Comparison of ENCODE assay signal across 2 cellular contexts in the genomic region with DNA sequence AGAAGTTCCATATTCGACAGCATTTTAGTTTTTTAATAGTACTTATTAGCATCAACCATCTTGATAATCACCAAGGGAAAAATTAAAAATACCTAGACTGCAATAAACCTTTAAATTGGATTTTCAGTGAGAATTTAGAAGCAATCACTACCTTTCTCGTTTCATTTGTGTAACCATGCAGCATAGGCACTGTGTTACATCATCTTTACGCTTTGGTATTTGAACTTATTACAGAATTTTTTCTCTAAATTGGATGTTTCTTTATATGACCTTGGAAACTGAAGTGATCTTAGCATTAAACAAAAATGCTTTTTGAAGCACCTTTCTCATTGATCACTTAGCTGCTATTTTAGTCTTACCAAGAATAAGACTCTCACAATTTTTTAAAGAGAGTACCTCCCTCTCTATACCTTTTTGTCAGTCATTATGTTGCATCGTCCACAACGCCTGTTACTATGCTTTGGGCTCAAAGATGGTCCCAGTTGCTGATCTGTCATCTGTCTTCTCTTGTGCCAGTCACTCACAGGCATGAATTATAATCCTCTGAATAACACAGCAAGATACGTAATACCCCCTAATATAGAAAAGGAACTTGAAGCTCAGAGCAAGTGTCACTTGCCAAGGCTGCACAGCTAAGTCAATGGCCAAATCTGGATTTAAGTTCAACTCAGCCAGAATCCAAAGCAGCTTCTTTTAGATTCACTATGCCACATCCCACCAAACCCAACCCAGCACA.
TF ChIP-seq lines count a peak whose summit lies in the region.

No MANE protein-coding gene starts in this region.

TF ChIP-seq in A549, 52 proteins besides CTCF, POLR2A, EP300 and RAD21:
- TF ChIP-seq ZSCAN20 (CRISPR knock-in tag; IDR thresholded peaks at IDR 0.05) (no peak), PHF8 (IDR thresholded peaks at IDR 0.05; ENCODE audit: borderline replicate concordance, low read depth) (no peak), CEBPB (IDR thresholded peaks at IDR 0.05) (0 out of 4 replicates have a peak, but pooled peaks of 1 of the 2 experiments have one; percentile 3), NFE2L2 (conservative IDR thresholded peaks at IDR 0.05; ENCODE audit: low read length) (0 out of 2 replicates have a peak, but pooled peaks have one; percentile 2), BHLHE40 (IDR thresholded peaks at IDR 0.05; ENCODE audit: low read depth, low read length) (no peak), EHMT2 (IDR thresholded peaks at IDR 0.05; ENCODE audit: low read depth) (no peak), FOSB (CRISPR knock-in tag; IDR thresholded peaks at IDR 0.05) (no peak), HOXB5 (CRISPR knock-in tag; IDR thresholded peaks at IDR 0.05) (no peak), SMC3 (IDR thresholded peaks at IDR 0.05) (no peak), HEYL (CRISPR knock-in tag; IDR thresholded peaks at IDR 0.05) (no peak), RARB (CRISPR knock-in tag; IDR thresholded peaks at IDR 0.05) (no peak)
- TF ChIP-seq, protein P1, sequence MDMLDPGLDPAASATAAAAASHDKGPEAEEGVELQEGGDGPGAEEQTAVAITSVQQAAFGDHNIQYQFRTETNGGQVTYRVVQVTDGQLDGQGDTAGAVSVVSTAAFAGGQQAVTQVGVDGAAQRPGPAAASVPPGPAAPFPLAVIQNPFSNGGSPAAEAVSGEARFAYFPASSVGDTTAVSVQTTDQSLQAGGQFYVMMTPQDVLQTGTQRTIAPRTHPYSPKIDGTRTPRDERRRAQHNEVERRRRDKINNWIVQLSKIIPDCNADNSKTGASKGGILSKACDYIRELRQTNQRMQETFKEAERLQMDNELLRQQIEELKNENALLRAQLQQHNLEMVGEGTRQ (IDR thresholded peaks at IDR 0.05) = no peak
- TF ChIP-seq, protein P2, sequence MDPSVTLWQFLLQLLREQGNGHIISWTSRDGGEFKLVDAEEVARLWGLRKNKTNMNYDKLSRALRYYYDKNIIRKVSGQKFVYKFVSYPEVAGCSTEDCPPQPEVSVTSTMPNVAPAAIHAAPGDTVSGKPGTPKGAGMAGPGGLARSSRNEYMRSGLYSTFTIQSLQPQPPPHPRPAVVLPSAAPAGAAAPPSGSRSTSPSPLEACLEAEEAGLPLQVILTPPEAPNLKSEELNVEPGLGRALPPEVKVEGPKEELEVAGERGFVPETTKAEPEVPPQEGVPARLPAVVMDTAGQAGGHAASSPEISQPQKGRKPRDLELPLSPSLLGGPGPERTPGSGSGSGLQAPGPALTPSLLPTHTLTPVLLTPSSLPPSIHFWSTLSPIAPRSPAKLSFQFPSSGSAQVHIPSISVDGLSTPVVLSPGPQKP (IDR thresholded peaks at IDR 0.05; ENCODE audit: low read depth, low read length) = no peak
- TF ChIP-seq, protein P3, sequence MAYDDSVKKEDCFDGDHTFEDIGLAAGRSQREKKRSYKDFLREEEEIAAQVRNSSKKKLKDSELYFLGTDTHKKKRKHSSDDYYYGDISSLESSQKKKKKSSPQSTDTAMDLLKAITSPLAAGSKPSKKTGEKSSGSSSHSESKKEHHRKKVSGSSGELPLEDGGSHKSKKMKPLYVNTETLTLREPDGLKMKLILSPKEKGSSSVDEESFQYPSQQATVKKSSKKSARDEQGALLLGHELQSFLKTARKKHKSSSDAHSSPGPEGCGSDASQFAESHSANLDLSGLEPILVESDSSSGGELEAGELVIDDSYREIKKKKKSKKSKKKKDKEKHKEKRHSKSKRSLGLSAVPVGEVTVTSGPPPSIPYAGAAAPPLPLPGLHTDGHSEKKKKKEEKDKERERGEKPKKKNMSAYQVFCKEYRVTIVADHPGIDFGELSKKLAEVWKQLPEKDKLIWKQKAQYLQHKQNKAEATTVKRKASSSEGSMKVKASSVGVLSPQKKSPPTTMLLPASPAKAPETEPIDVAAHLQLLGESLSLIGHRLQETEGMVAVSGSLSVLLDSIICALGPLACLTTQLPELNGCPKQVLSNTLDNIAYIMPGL (CRISPR knock-in tag; IDR thresholded peaks at IDR 0.05; ENCODE audit: borderline replicate concordance) = no peak
- TF ChIP-seq, protein P4, sequence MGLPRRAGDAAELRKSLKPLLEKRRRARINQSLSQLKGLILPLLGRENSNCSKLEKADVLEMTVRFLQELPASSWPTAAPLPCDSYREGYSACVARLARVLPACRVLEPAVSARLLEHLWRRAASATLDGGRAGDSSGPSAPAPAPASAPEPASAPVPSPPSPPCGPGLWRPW (IDR thresholded peaks at IDR 0.05) = no peak

TF ChIP-seq in GM23338, 12 proteins besides CTCF, POLR2A, EP300 and RAD21:
- TF ChIP-seq NANOG (IDR thresholded peaks at IDR 0.05; ENCODE audit: borderline replicate concordance) (no peak), STAT1 (IDR thresholded peaks at IDR 0.05; ENCODE audit: unreplicated experiment) (no peak), CREB1 (CRISPR knock-in tag; IDR thresholded peaks at IDR 0.05; ENCODE audit: low read depth) (no peak), ZNF331 (CRISPR knock-in tag; IDR thresholded peaks at IDR 0.05; ENCODE audit: low read depth) (no peak), ZNF114 (CRISPR knock-in tag; IDR thresholded peaks at IDR 0.05) (no peak), EZH2 (IDR thresholded peaks at IDR 0.05; ENCODE audit: low read depth, unreplicated experiment) (no peak), JUNB (IDR thresholded peaks at IDR 0.05; ENCODE audit: unreplicated experiment) (no peak), POLR2AphosphoS5 (IDR thresholded peaks at IDR 0.05; ENCODE audit: low read depth) (no peak), EZH2phosphoT487 (IDR thresholded peaks at IDR 0.05; ENCODE audit: unreplicated experiment) (no peak)
- TF ChIP-seq, protein P5, sequence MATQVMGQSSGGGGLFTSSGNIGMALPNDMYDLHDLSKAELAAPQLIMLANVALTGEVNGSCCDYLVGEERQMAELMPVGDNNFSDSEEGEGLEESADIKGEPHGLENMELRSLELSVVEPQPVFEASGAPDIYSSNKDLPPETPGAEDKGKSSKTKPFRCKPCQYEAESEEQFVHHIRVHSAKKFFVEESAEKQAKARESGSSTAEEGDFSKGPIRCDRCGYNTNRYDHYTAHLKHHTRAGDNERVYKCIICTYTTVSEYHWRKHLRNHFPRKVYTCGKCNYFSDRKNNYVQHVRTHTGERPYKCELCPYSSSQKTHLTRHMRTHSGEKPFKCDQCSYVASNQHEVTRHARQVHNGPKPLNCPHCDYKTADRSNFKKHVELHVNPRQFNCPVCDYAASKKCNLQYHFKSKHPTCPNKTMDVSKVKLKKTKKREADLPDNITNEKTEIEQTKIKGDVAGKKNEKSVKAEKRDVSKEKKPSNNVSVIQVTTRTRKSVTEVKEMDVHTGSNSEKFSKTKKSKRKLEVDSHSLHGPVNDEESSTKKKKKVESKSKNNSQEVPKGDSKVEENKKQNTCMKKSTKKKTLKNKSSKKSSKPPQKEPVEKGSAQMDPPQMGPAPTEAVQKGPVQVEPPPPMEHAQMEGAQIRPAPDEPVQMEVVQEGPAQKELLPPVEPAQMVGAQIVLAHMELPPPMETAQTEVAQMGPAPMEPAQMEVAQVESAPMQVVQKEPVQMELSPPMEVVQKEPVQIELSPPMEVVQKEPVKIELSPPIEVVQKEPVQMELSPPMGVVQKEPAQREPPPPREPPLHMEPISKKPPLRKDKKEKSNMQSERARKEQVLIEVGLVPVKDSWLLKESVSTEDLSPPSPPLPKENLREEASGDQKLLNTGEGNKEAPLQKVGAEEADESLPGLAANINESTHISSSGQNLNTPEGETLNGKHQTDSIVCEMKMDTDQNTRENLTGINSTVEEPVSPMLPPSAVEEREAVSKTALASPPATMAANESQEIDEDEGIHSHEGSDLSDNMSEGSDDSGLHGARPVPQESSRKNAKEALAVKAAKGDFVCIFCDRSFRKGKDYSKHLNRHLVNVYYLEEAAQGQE (IDR thresholded peaks at IDR 0.05; ENCODE audit: unreplicated experiment) = no peak
- TF ChIP-seq, protein P6, sequence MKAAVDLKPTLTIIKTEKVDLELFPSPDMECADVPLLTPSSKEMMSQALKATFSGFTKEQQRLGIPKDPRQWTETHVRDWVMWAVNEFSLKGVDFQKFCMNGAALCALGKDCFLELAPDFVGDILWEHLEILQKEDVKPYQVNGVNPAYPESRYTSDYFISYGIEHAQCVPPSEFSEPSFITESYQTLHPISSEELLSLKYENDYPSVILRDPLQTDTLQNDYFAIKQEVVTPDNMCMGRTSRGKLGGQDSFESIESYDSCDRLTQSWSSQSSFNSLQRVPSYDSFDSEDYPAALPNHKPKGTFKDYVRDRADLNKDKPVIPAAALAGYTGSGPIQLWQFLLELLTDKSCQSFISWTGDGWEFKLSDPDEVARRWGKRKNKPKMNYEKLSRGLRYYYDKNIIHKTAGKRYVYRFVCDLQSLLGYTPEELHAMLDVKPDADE (IDR thresholded peaks at IDR 0.05) = no peak
- TF ChIP-seq, protein P7, sequence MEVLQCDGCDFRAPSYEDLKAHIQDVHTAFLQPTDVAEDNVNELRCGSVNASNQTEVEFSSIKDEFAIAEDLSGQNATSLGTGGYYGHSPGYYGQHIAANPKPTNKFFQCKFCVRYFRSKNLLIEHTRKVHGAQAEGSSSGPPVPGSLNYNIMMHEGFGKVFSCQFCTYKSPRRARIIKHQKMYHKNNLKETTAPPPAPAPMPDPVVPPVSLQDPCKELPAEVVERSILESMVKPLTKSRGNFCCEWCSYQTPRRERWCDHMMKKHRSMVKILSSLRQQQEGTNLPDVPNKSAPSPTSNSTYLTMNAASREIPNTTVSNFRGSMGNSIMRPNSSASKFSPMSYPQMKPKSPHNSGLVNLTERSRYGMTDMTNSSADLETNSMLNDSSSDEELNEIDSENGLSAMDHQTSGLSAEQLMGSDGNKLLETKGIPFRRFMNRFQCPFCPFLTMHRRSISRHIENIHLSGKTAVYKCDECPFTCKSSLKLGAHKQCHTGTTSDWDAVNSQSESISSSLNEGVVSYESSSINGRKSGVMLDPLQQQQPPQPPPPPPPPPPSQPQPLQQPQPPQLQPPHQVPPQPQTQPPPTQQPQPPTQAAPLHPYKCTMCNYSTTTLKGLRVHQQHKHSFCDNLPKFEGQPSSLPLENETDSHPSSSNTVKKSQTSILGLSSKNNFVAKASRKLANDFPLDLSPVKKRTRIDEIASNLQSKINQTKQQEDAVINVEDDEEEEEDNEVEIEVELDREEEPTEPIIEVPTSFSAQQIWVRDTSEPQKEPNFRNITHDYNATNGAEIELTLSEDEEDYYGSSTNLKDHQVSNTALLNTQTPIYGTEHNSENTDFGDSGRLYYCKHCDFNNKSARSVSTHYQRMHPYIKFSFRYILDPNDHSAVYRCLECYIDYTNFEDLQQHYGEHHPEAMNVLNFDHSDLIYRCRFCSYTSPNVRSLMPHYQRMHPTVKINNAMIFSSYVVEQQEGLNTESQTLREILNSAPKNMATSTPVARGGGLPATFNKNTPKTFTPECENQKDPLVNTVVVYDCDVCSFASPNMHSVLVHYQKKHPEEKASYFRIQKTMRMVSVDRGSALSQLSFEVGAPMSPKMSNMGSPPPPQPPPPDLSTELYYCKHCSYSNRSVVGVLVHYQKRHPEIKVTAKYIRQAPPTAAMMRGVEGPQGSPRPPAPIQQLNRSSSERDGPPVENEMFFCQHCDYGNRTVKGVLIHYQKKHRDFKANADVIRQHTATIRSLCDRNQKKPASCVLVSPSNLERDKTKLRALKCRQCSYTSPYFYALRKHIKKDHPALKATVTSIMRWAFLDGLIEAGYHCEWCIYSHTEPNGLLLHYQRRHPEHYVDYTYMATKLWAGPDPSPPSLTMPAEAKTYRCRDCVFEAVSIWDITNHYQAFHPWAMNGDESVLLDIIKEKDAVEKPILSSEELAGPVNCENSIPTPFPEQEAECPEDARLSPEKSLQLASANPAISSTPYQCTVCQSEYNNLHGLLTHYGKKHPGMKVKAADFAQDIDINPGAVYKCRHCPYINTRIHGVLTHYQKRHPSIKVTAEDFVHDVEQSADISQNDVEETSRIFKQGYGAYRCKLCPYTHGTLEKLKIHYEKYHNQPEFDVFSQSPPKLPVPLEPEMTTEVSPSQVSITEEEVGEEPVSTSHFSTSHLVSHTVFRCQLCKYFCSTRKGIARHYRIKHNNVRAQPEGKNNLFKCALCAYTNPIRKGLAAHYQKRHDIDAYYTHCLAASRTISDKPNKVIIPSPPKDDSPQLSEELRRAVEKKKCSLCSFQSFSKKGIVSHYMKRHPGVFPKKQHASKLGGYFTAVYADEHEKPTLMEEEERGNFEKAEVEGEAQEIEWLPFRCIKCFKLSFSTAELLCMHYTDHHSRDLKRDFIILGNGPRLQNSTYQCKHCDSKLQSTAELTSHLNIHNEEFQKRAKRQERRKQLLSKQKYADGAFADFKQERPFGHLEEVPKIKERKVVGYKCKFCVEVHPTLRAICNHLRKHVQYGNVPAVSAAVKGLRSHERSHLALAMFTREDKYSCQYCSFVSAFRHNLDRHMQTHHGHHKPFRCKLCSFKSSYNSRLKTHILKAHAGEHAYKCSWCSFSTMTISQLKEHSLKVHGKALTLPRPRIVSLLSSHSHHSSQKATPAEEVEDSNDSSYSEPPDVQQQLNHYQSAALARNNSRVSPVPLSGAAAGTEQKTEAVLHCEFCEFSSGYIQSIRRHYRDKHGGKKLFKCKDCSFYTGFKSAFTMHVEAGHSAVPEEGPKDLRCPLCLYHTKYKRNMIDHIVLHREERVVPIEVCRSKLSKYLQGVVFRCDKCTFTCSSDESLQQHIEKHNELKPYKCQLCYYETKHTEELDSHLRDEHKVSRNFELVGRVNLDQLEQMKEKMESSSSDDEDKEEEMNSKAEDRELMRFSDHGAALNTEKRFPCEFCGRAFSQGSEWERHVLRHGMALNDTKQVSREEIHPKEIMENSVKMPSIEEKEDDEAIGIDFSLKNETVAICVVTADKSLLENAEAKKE (CRISPR knock-in tag; IDR thresholded peaks at IDR 0.05) = no peak
TF ChIP-seq in GM23338: peak in this region for 0.
